ENCODE assay signal across 22 cellular contexts in the genomic region with DNA sequence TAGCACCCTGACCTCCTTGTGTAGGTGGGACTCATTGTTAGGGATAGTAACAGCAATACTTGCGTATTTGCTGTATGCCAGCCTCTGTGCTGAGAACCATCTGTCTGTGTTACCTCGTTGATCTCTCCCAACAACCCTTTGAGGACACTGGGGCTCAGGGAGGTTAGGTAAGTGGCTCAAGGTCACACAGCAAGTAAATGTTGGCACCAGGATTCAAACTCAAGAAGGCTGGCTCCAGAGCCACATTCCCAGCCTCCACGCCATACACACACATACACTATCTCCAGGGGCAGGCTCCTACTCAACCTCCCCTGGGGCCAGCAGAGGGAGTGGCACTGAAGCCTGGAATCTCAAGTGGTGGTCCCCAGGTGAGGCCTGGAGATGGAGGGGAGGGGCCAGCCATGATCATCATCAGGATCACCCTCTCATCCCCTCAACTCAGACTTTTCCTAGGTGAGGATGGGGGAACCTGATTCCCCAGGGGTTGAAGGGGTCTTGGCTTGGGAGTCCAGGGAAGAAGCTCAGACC.
"Had no signal": no experiment of that assay in that cellular context is flagged by ENCODE, and none has a peak within 500 bp of the region (broad histone marks: within the 10 kb centered on the region; RNA-seq: fewer than 3 reads in every experiment).

No MANE protein-coding gene starts in this region.

- H3K9ac ChIP-seq: SK-N-SH had no signal

- H3K9me3 ChIP-seq: SK-N-SH had no signal

- H3K36me3 Mint-ChIP-seq: IgD-negative memory B cell had no signal

- DNase-seq: KBM-7, MV-4-11, NCI-H1048, NCI-H1105, NCI-H1417, NCI-H1436 treated with DMSO at 0.1 percent for 48 hours, NCI-H1694, NCI-H1930, NCI-H2081, NCI-H2107, NCI-H226, NCI-H446, NCI-H510A, NCI-H524 treated with DMSO at 0.1 percent for 48 hours, NCI-H69, NCI-H774, OCI-M1, RPMI8226, SHP77, SK-N-SH, SW 1271 had no signal

- H3K4me1 Mint-ChIP-seq: IgD-negative memory B cell had no signal

- H3K4me2 ChIP-seq: SK-N-SH had no signal
